In the genomic region with DNA sequence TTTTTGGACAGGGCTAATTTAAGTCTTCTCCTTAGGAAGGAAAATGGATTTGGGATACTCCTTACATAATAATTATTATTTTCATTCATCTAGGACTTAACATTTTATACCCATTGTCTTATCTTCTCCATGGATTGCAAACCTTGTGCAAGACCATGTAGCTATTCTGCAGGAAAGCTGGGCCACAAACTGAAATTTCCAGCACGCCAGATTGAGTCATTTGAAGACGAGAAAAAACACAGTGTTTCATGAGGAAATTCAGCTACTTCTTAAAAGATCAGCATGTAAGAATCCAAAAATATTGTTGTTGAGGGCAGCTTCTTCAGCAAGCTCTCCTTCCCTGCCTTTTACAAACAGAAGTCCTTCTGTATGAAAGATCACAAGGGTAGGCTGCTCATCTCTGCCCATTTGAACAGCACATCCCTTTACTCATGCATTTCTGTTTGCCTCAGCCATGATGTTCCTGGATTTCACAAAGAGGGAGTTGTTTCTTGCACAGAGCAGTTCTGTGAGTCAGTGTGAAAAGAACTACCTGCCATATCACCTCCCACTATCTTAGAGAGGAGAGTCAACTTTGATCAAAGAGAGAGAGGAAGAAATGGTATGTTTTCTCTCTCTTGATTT, we compare ENCODE assay signal across 10 cellular contexts.
DNase-seq lines count a peak whose midpoint lies in the region; ATAC-seq, FAIRE-seq and TF ChIP-seq lines count a peak whose summit lies in the region.
"Had no signal": no experiment of that assay in that cellular context is flagged by ENCODE, and none has a peak within 500 bp of the region (broad histone marks: within the 10 kb centered on the region; RNA-seq: fewer than 3 reads in every experiment).

No MANE protein-coding gene starts in this region.

- no peaks in the 10 kb centered on the region for H3K27me3 Mint-ChIP-seq in naive thymus-derived CD4-positive, alpha-beta T cell

- POLR2A ChIA-PET in naive thymus-derived CD4-positive, alpha-beta T cell (lab: Charles Lee): interaction anchor here (0.6 to 13.2 kb wide), 22 partner anchors 9 to 632 kb away, joined by 3 to 127 read pairs (median 4); a partner anchor contains a TSS

- ATAC-seq in naive thymus-derived CD4-positive, alpha-beta T cell: peak; percentile 7
- no peak for ATAC-seq in GM21717 (IDR thresholded peaks at IDR 0.05; ENCODE audit: unreplicated experiment)

- peak overlapping the region in 9 of 10 donors; percentile 68 to 87 (median 74) for H3K4me3 Mint-ChIP-seq in naive thymus-derived CD4-positive, alpha-beta T cell

- DNase-seq in CD1c-positive myeloid dendritic cell (ENCODE audit: extremely low spot score) (peak; percentile 8), MV-4-11 (lab: John Stamatoyannopoulos, UW) (peak; percentile 23), bronchial epithelial cell (ENCODE audit: low read depth) (peak; percentile 88), HK-2 (ENCODE audit: unreplicated experiment) (no peak), NCI-H1092 (lab: John Stamatoyannopoulos, UW) (no peak), cerebellar nuclear complex (lab: John Stamatoyannopoulos, UW) (no peak)
- DNase-seq in naive thymus-derived CD4-positive, alpha-beta T cell: no peak
- DNase-seq: adrenal gland, SJCRH30 had no signal

- peak; percentile 89 for FAIRE-seq in bronchial epithelial cell (lab: Jason Lieb, UNC)

- no peak for TF ChIP-seq CTCF in bronchial epithelial cell (IDR thresholded peaks at IDR 0.05; ENCODE audit: insufficient read depth, low read length, severe bottlenecking)

- H3K9me3 ChIP-seq in naive thymus-derived CD4-positive, alpha-beta T cell (ENCODE audit: control insufficient read depth in 2 of 3, low read length in 3 of 3): peaks cover 0 to 5% (median 0%) of the 10 kb centered on the region in 3 experiments
- H3K9me3 ChIP-seq: adrenal gland, SJCRH30 had no signal

- no peak overlapping the region for H3K4me3 ChIP-seq in bronchial epithelial cell (ENCODE audit: low read depth, low read length)
- H3K4me3 ChIP-seq in naive thymus-derived CD4-positive, alpha-beta T cell (ENCODE audit: low read length): peak overlapping the region; percentile 36
- H3K4me3 ChIP-seq: adrenal gland, SJCRH30 had no signal

- CTCF ChIA-PET in naive thymus-derived CD4-positive, alpha-beta T cell (lab: Charles Lee): interaction anchor here (0.7 to 3.5 kb wide), 7 partner anchors 10 to 545 kb away, joined by 3 to 18 read pairs (median 4); a partner anchor contains a TSS

- peaks cover 0 to 39% (median 0%) of the 10 kb centered on the region in 5 donors for H3K36me3 Mint-ChIP-seq in naive thymus-derived CD4-positive, alpha-beta T cell

- H3K4me1 Mint-ChIP-seq in naive thymus-derived CD4-positive, alpha-beta T cell: peaks cover 32 to 67% (median 62%) of the 10 kb centered on the region in 7 donors

- intact Hi-C loops in naive thymus-derived CD4-positive, alpha-beta T cell (cut with micrococcal nuclease): loop anchor here in 1 of 2 donors (1.0 to 5.0 kb wide), 3 partner anchors 10 to 58 kb away; no protein-coding TSS in a partner anchor

- peaks cover 42 to 64% of the 10 kb centered on the region in 2 donors for H3K4me1 ChIP-seq in naive thymus-derived CD4-positive, alpha-beta T cell (ENCODE audit: control insufficient read depth in 2 of 2, insufficient read depth in 2 of 2, low read length in 2 of 2)
- H3K4me1 ChIP-seq: SJCRH30 had no signal

- peaks cover 0 to 13% (median 2%) of the 10 kb centered on the region in 11 donors for H3K9me3 Mint-ChIP-seq in naive thymus-derived CD4-positive, alpha-beta T cell

- no peaks in the 10 kb centered on the region for H3K36me3 ChIP-seq in bronchial epithelial cell (ENCODE audit: control insufficient read depth, insufficient read depth, low read length)
- H3K36me3 ChIP-seq in naive thymus-derived CD4-positive, alpha-beta T cell (ENCODE audit: control insufficient read depth in 2 of 3, insufficient read depth in 3 of 3, low read length in 3 of 3): no peaks in the 10 kb centered on the region
- H3K36me3 ChIP-seq: adrenal gland, SJCRH30 had no signal

- no peaks in the 10 kb centered on the region for H3K27me3 ChIP-seq in bronchial epithelial cell (ENCODE audit: control insufficient read depth, insufficient read depth, low read length)
- H3K27me3 ChIP-seq in naive thymus-derived CD4-positive, alpha-beta T cell (ENCODE audit: control insufficient read depth in 2 of 2, insufficient read depth in 2 of 2, low read length in 2 of 2): no peaks in the 10 kb centered on the region
- H3K27me3 ChIP-seq: adrenal gland, SJCRH30 had no signal

- peak overlapping the region in 8 of 9 donors; percentile 95 to 99 (median 96) for H3K27ac Mint-ChIP-seq in naive thymus-derived CD4-positive, alpha-beta T cell

- peak overlapping the region; percentile 85 for H3K27ac ChIP-seq in naive thymus-derived CD4-positive, alpha-beta T cell (ENCODE audit: low read depth, low read length)
- H3K27ac ChIP-seq: adrenal gland, SJCRH30 had no signal

Comparison
In these comparisons a context has a peak if more than half of its experiments do, and no peak if none do; other contexts are left out.
1. DNase-seq: peak in CD1c-positive myeloid dendritic cell (single experiment), MV-4-11 (single experiment) and bronchial epithelial cell (single experiment); none in naive thymus-derived CD4-positive, alpha-beta T cell (0 of 9), HK-2 (single experiment), NCI-H1092 (single experiment) and cerebellar nuclear complex (0 of 2).